ENCODE assay signal across 22 cellular contexts in the genomic region with DNA sequence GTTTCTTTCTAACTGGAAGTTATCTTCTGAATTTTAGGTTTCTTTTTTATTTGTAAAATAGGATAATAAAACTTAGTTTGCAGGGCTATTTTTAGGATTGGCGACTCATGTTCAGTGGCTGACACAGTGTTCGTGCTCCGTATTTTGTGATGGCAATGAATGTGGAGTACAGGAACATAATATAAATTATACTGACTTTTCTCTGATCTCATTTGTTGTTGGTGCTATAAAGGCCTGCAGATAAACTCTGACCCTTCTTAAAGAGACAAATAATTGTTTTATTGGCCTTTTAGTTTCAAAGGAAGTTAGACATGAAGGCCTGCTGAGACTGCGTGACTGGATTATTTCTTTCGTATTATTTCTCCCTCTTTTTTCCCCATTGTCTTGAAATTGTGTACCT.
A peak's percentile ranks its signal among the peaks of the same experiment; 100 is the strongest.
DNase-seq lines count a peak whose midpoint lies in the region; ATAC-seq and FAIRE-seq lines count a peak whose summit lies in the region.
"Had no signal": no experiment of that assay in that cellular context is flagged by ENCODE, and none has a peak within 500 bp of the region (broad histone marks: within the 10 kb centered on the region; RNA-seq: fewer than 3 reads in every experiment).

No MANE protein-coding gene starts in this region.

- H3F3A ChIP-seq in GM23248 (ENCODE audit: insufficient read depth) = 0 out of 2 replicates have a peak, but pooled peaks cover 6% of the 10 kb centered on the region

- H3K27ac ChIP-seq in GM23248 = no peak overlapping the region
- H3K27ac ChIP-seq in small intestine (ENCODE audit: low read depth in 1 of 2, low read length in 1 of 2) = no peak overlapping the region

- FAIRE-seq in small intestine (lab: Jason Lieb, UNC) = no peak
- FAIRE-seq: GM12891, GM18507, H1, HTR-8/SVneo had no signal

- in situ Hi-C loops in GM23248 (cut with MboI) = no loop called here

- no peak overlapping the region for H3K9ac ChIP-seq in GM23248

- DNase-seq in GM23248 (peak; percentile 51), LHCN-M2 (ENCODE audit: low read depth) (peak; percentile 23), left kidney (ENCODE audit: low read depth, low spot score) (peak; percentile 14), small intestine (peak; percentile 45), iPS-NIHi11 (ENCODE audit: low spot score) (no peak), NCI-H1436 (lab: John Stamatoyannopoulos, UW) (no peak)
- no peak for DNase-seq in stimulated activated CD4-positive, alpha-beta T cell treated with anti-CD3 and anti-CD28 coated beads, Interleukin-2, amount 100 ng/mL, for 24 hours
- DNase-seq: BE2C; C1 segment of cervical spinal cord; CD4-positive, CD25-positive, alpha-beta regulatory T cell; CD8-positive, alpha-beta memory T cell; COR-L47; DMS 273 treated with DMSO at 0.1 percent for 48 hours; DMS53; DND-41; H9; KBM-7 had no signal

- H3K4me3 ChIP-seq in GM23248 (no peak overlapping the region), small intestine (ENCODE audit: low read depth in 1 of 2, low read length in 2 of 2) (no peak overlapping the region)

- H3K27me3 ChIP-seq in GM23248 (replicated peaks; ENCODE audit: insufficient read depth) (no peaks in the 10 kb centered on the region), small intestine (ENCODE audit: control insufficient read depth in 2 of 2, insufficient read depth in 2 of 2, low read length in 2 of 2) (no peaks in the 10 kb centered on the region)
- H3K27me3 ChIP-seq: BE2C had no signal

- no peaks in the 10 kb centered on the region for H3K36me3 ChIP-seq in GM23248 (ENCODE audit: low read depth)
- H3K36me3 ChIP-seq in small intestine (ENCODE audit: control insufficient read depth in 2 of 2, insufficient read depth in 2 of 2, low read length in 2 of 2) = no peaks in the 10 kb centered on the region
- H3K36me3 ChIP-seq: BE2C had no signal

- no peaks in the 10 kb centered on the region for H3K9me3 ChIP-seq in GM23248 (ENCODE audit: low read depth)
- no peaks in the 10 kb centered on the region for H3K9me3 ChIP-seq in small intestine (ENCODE audit: control insufficient read depth, low read depth)
- H3K9me3 ChIP-seq: BE2C had no signal

- H2AFZ ChIP-seq in GM23248 = no peak overlapping the region

- ATAC-seq in HG02840 (IDR thresholded peaks at IDR 0.05; ENCODE audit: low FRiP score, unreplicated experiment) = no peak

- 61 to 64% methylated on average over 5 of the region's 5 CpGs for WGBS in GM23248 (ENCODE audit: low coverage in 1 of 2, low lambda C conversion rate in 2 of 2, missing lambda C conversion rate in 2 of 2), 2 experiments
- WGBS in small intestine, 3 donors = 25 to 53% (median 43%) methylated on average over 5 of the region's 5 CpGs

- H3K4me1 ChIP-seq in GM23248 (ENCODE audit: insufficient read depth) (peaks cover 13% of the 10 kb centered on the region), small intestine (ENCODE audit: control insufficient read depth in 2 of 2, insufficient read depth in 1 of 2, low read depth in 1 of 2, low read length in 1 of 2) (peaks cover 0 to 4% of the 10 kb centered on the region in 2 donors)
- H3K4me1 ChIP-seq: BE2C had no signal

- no peaks in the 10 kb centered on the region for H3K79me2 ChIP-seq in GM23248 (ENCODE audit: insufficient read depth)

- no peaks in the 10 kb centered on the region for H3K9me2 ChIP-seq in GM23248 (ENCODE audit: insufficient read depth)

- H4K20me1 ChIP-seq in GM23248 (ENCODE audit: insufficient read depth) = no peaks in the 10 kb centered on the region

- no peak overlapping the region for H3K4me2 ChIP-seq in GM23248 (ENCODE audit: unreplicated experiment)

Comparison
In these comparisons a context has a peak if more than half of its experiments do, and no peak if none do; other contexts are left out.
1. DNase-seq: peak in GM23248 (single experiment), LHCN-M2 (single experiment), left kidney (single experiment) and small intestine (single experiment); none in iPS-NIHi11 (single experiment), NCI-H1436 (single experiment) and stimulated activated CD4-positive, alpha-beta T cell treated with anti-CD3 and anti-CD28 coated beads, Interleukin-2, amount 100 ng/mL, for 24 hours (0 of 2).